11 cellular contexts compared by ENCODE assay signal in the genomic region with DNA sequence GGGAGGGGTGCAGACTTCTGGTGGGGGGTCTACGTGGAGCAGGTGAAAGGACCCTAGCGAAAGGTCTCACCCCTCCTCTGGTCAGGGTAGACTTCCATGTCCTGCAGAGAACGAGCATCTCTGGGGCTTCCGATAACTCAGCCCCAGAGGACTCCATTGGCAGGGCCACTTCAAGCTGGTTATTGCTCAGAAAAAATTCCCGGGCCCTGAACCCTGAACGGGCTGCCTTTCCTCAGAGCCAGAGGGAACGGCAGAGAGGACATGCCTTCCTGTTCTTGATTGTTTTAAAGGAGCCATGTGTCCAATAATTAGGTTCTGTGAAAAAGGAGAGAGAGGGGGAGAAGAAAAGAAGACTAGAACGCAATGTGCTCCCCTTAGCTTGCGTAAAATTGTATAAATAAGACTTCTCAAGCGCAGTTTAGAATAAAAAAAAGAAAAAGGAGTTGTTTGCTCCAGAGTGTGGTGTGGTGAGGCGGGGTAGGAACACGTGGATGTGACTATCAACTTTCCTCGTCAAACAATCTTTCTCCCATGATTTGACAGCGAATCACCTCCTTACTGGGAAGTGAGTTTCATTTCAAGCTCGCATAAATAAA.
DNase-seq lines count a peak whose midpoint lies in the region; ATAC-seq, FAIRE-seq and TF ChIP-seq lines count a peak whose summit lies in the region.
"Had no signal": no experiment of that assay in that cellular context is flagged by ENCODE, and none has a peak within 500 bp of the region (broad histone marks: within the 10 kb centered on the region; RNA-seq: fewer than 3 reads in every experiment).

No MANE protein-coding gene starts in this region.

- H3K9me3 ChIP-seq in pancreas = no peaks in the 10 kb centered on the region
- no peaks in the 10 kb centered on the region for H3K9me3 ChIP-seq in CD4-positive, alpha-beta memory T cell (ENCODE audit: control insufficient read depth in 1 of 2, low read length in 2 of 2)
- H3K9me3 ChIP-seq: esophagus squamous epithelium had no signal

- POLR2A ChIA-PET in CD4-positive, alpha-beta memory T cell (lab: Charles Lee; ENCODE audit: partially characterized antibody) = no interaction called here

- H3K36me3 Mint-ChIP-seq in CD14-positive monocyte = no peaks in the 10 kb centered on the region
- H3K36me3 Mint-ChIP-seq in CD4-positive, alpha-beta memory T cell = no peaks in the 10 kb centered on the region
- H3K36me3 Mint-ChIP-seq: CD8-positive, alpha-beta T cell had no signal

- ATAC-seq in pancreas = peak in 3 of 4 donors; percentile 60 to 72 (median 66)
- ATAC-seq in HG03280 (IDR thresholded peaks at IDR 0.05; ENCODE audit: unreplicated experiment) = no peak
- ATAC-seq: CD8-positive, alpha-beta T cell had no signal

- no peak for FAIRE-seq in pancreas (lab: Jason Lieb, UNC)

- peak overlapping the region in 3 of 7 donors; percentile 23 to 57 (median 56) for H3K27ac Mint-ChIP-seq in CD14-positive monocyte
- H3K27ac Mint-ChIP-seq in CD4-positive, alpha-beta memory T cell = no peak overlapping the region
- H3K27ac Mint-ChIP-seq: CD8-positive, alpha-beta T cell had no signal

- no peaks in the 10 kb centered on the region for H3K4me1 ChIP-seq in pancreas
- no peaks in the 10 kb centered on the region for H3K4me1 ChIP-seq in CD4-positive, alpha-beta memory T cell (ENCODE audit: insufficient read depth, low read length)

- CTCF ChIA-PET in CD4-positive, alpha-beta memory T cell (lab: Charles Lee; ENCODE audit: partially characterized antibody) = no interaction called here

- no peaks in the 10 kb centered on the region for H3K36me3 ChIP-seq in pancreas
- no peaks in the 10 kb centered on the region for H3K36me3 ChIP-seq in CD4-positive, alpha-beta memory T cell (ENCODE audit: insufficient read depth, low read length)
- H3K36me3 ChIP-seq: esophagus squamous epithelium had no signal

- no peak overlapping the region for H3K27ac ChIP-seq in pancreas
- no peak overlapping the region for H3K27ac ChIP-seq in CD4-positive, alpha-beta memory T cell (ENCODE audit: low read depth, low read length)

- peaks cover 0 to 2% (median 0%) of the 10 kb centered on the region in 7 donors for H3K9me3 Mint-ChIP-seq in CD14-positive monocyte
- peaks cover 0 to 6% (median 0%) of the 10 kb centered on the region in 8 donors for H3K9me3 Mint-ChIP-seq in CD4-positive, alpha-beta memory T cell
- H3K9me3 Mint-ChIP-seq: CD8-positive, alpha-beta T cell had no signal

- intact Hi-C loops in CD14-positive monocyte (cut with micrococcal nuclease) = no loop called here
- intact Hi-C loops in pancreas (cut with DNase I) = no loop called here
- intact Hi-C loops in CD4-positive, alpha-beta memory T cell (cut with micrococcal nuclease) = no loop called here

- WGBS in pancreas, 2 donors = 41 to 50% methylated on average over 15 of the region's 15 CpGs

- H3K4me1 Mint-ChIP-seq in CD14-positive monocyte = peaks cover 20% of the 10 kb centered on the region
- peaks cover 0 to 11% (median 4%) of the 10 kb centered on the region in 4 donors for H3K4me1 Mint-ChIP-seq in CD4-positive, alpha-beta memory T cell

- no peak overlapping the region for H3K4me3 ChIP-seq in fibroblast of pulmonary artery (replicated peaks; ENCODE audit: low read depth, low read length)
- peak overlapping the region in 1 of 4 donors; percentile 9 for H3K4me3 ChIP-seq in pancreas
- H3K4me3 ChIP-seq in CD4-positive, alpha-beta memory T cell (ENCODE audit: low read length in 2 of 2) = no peak overlapping the region

- DNase-seq in CD14-positive monocyte (ENCODE audit: low spot score) (no peak), RKO (ENCODE audit: low spot score) (peak; percentile 73), fibroblast of pulmonary artery (ENCODE audit: low read depth) (peak; percentile 42), pancreas (no peak), OCI-M2 (lab: John Stamatoyannopoulos, UW; ENCODE audit: unreplicated experiment) (no peak), cerebellum (ENCODE audit: low spot score) (no peak)
- no peak for DNase-seq in CD4-positive, alpha-beta memory T cell
- DNase-seq: activated CD8-positive, alpha-beta memory T cell treated with anti-CD3 and anti-CD28 coated beads, Interleukin-2, amount 50 U/mL, for 48 hours; CD8-positive, alpha-beta T cell; esophagus squamous epithelium had no signal

- H3K27me3 Mint-ChIP-seq in CD14-positive monocyte (ENCODE audit: low read depth in 3 of 3) = peaks cover 0 to 2% (median 2%) of the 10 kb centered on the region in 3 donors
- H3K27me3 Mint-ChIP-seq in CD4-positive, alpha-beta memory T cell = no peaks in the 10 kb centered on the region

- H3K27me3 ChIP-seq in pancreas = no peaks in the 10 kb centered on the region
- H3K27me3 ChIP-seq in CD4-positive, alpha-beta memory T cell (ENCODE audit: insufficient read depth, low read length) = no peaks in the 10 kb centered on the region
- H3K27me3 ChIP-seq: esophagus squamous epithelium had no signal

- H3K4me3 Mint-ChIP-seq in CD14-positive monocyte = peak overlapping the region; percentile 73 to 90
- H3K4me3 Mint-ChIP-seq in CD4-positive, alpha-beta memory T cell = no peak overlapping the region
- H3K4me3 Mint-ChIP-seq: CD8-positive, alpha-beta T cell had no signal

- TF ChIP-seq CTCF in CD14-positive monocyte (IDR thresholded peaks at IDR 0.05) (no peak), fibroblast of pulmonary artery (IDR thresholded peaks at IDR 0.05; ENCODE audit: low read length, missing control alignments) (no peak), pancreas (IDR thresholded peaks at IDR 0.05) (no peak)

Comparison
In these comparisons a context has a peak if more than half of its experiments do, and no peak if none do; other contexts are left out.
1. DNase-seq: peak in RKO (single experiment) and fibroblast of pulmonary artery (single experiment); none in CD14-positive monocyte (single experiment), pancreas (0 of 6), OCI-M2 (single experiment), CD4-positive, alpha-beta memory T cell (0 of 5) and cerebellum (single experiment).
2. H3K4me3 Mint-ChIP-seq: peak in CD14-positive monocyte (2 of 2); none in CD4-positive, alpha-beta memory T cell (0 of 8).